ENCODE assay signal across 19 cellular contexts in the genomic region with DNA sequence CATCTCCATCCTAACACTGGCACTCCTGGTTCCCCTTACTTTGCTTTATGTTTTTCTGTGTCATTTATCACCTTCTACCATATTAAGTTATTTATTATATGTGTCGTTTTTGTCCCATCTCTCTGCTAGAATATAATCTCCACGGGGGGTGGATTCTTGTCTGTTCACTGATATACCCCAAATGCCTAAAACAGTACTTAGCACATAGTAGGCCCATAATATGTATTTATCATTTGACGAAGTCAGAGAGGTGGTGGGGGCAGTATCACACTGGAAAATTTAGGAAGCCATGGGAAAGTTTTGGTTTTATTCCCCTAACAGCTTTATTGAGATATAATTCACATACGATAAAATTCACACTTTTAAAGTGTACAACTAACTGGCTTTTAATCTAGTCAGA.
"Had no signal": no experiment of that assay in that cellular context is flagged by ENCODE, and none has a peak within 500 bp of the region (broad histone marks: within the 10 kb centered on the region; RNA-seq: fewer than 3 reads in every experiment).

No MANE protein-coding gene starts in this region.

- H3K36me3 Mint-ChIP-seq: natural killer cell had no signal

- ATAC-seq: gastrocnemius medialis; heart right ventricle; left lobe of liver; mucosa of descending colon; natural killer cell; right cardiac atrium; stimulated activated memory B cell treated with anti-CD40 and anti-IgM and Interleukin-4, amounts not matched to agents 10 μg/mL and 1 μg/mL and 100 μg/mL, for 72 hours had no signal

- DNase-seq: effector CD4-positive, alpha-beta T cell; endodermal cell; gastrocnemius medialis; heart right ventricle; islet precursor cell; mucosa of descending colon; natural killer cell; ovary; right cardiac atrium; stimulated activated CD4-positive, alpha-beta T cell treated with anti-CD3 and anti-CD28 coated beads, Interleukin-4, amount 100 ng/mL, for 24 hours; tibial artery; upper lobe of left lung; uterus had no signal

- H3K27me3 Mint-ChIP-seq: stimulated activated memory B cell treated with anti-CD40 and anti-IgM and Interleukin-4, amounts not matched to agents 10 μg/mL and 1 μg/mL and 100 μg/mL, for 72 hours; stimulated activated naive CD8-positive, alpha-beta T cell treated with anti-CD3 and anti-CD28 coated beads, Interleukin-15, Interleukin-2, amounts not matched to agents 100 ng/mL and 50 ng/mL, for 24 hours had no signal

- H3K4me3 ChIP-seq: coronary artery, gastrocnemius medialis, heart right ventricle, mucosa of descending colon, ovary, tibial artery, upper lobe of left lung, uterus had no signal

- H3K9me3 Mint-ChIP-seq: endodermal cell; neural crest cell; stimulated activated memory B cell treated with anti-CD40 and anti-IgM and Interleukin-4, amounts not matched to agents 10 μg/mL and 1 μg/mL and 100 μg/mL, for 72 hours had no signal

- H3K4me1 ChIP-seq: gastrocnemius medialis, heart right ventricle, tibial artery, upper lobe of left lung, uterus had no signal

- H3K4me1 Mint-ChIP-seq: natural killer cell, neural crest cell had no signal

- FAIRE-seq: endothelial cell of umbilical vein had no signal

- H3K27me3 ChIP-seq: gastrocnemius medialis, heart right ventricle, ovary, tibial artery, upper lobe of left lung, uterus had no signal

- H3K4me3 Mint-ChIP-seq: endodermal cell; natural killer cell; neural crest cell; stimulated activated memory B cell treated with anti-CD40 and anti-IgM and Interleukin-4, amounts not matched to agents 10 μg/mL and 1 μg/mL and 100 μg/mL, for 72 hours; stimulated activated naive CD8-positive, alpha-beta T cell treated with anti-CD3 and anti-CD28 coated beads, Interleukin-15, Interleukin-2, amounts not matched to agents 100 ng/mL and 50 ng/mL, for 24 hours had no signal

- H3K36me3 ChIP-seq: ovary, uterus had no signal

- H3K27ac Mint-ChIP-seq: endodermal cell; natural killer cell; stimulated activated memory B cell treated with anti-CD40 and anti-IgM and Interleukin-4, amounts not matched to agents 10 μg/mL and 1 μg/mL and 100 μg/mL, for 72 hours; stimulated activated naive CD8-positive, alpha-beta T cell treated with anti-CD3 and anti-CD28 coated beads, Interleukin-15, Interleukin-2, amounts not matched to agents 100 ng/mL and 50 ng/mL, for 24 hours had no signal

- H3K27ac ChIP-seq: coronary artery, gastrocnemius medialis, heart right ventricle, ovary, tibial artery, upper lobe of left lung, uterus had no signal

- H3K9me3 ChIP-seq: gastrocnemius medialis, heart right ventricle, mucosa of descending colon, ovary, tibial artery, upper lobe of left lung, uterus had no signal
